Comparison of ENCODE assay signal across 20 cellular contexts in genomic region chr3:40911928-40912327, GRCh38.
DNase-seq lines count a peak whose midpoint lies in the region; ATAC-seq and TF ChIP-seq lines count a peak whose summit lies in the region.
"Had no signal": no experiment of that assay in that cellular context is flagged by ENCODE, and none has a peak within 500 bp of the region (broad histone marks: within the 10 kb centered on the region; RNA-seq: fewer than 3 reads in every experiment).

No MANE protein-coding gene starts in this region.

- H3K4me3 Mint-ChIP-seq in activated T-cell treated with anti-CD3 and anti-CD28 coated beads, Interleukin-2, amount 50 U/mL, for 24 hours = no peak overlapping the region
- no peak overlapping the region for H3K4me3 Mint-ChIP-seq in stimulated activated effector memory CD8-positive, alpha-beta T cell treated with anti-CD3 and anti-CD28 coated beads, Interleukin-12 subunit alpha, Interleukin-12 subunit beta, amount 100 ng/mL, for 72 hours
- H3K4me3 Mint-ChIP-seq: activated CD4-positive, alpha-beta T cell treated with anti-CD3 and anti-CD28 coated beads for 36 hours; CD14-positive monocyte; natural killer cell; T-helper 2 cell treated with Interferon-gamma antibody and Interleukin-4, amounts not matched to agents 5 μg/mL and 100 μg/mL, for 36 hours had no signal

- H3K9ac ChIP-seq in colonic mucosa (ENCODE audit: low read depth in 2 of 2, low read length in 2 of 2) = no peak overlapping the region

- intact Hi-C loops in colonic mucosa (cut with DNase I) = no loop called here

- H3K27ac Mint-ChIP-seq in activated T-cell treated with anti-CD3 and anti-CD28 coated beads, Interleukin-2, amount 50 U/mL, for 24 hours = no peak overlapping the region
- no peak overlapping the region for H3K27ac Mint-ChIP-seq in stimulated activated effector memory CD8-positive, alpha-beta T cell treated with anti-CD3 and anti-CD28 coated beads, Interleukin-12 subunit alpha, Interleukin-12 subunit beta, amount 100 ng/mL, for 72 hours
- H3K27ac Mint-ChIP-seq: activated CD4-positive, alpha-beta T cell treated with anti-CD3 and anti-CD28 coated beads for 36 hours; activated naive CD4-positive, alpha-beta T cell treated with anti-CD3 and anti-CD28 coated beads, Interleukin-2, amount 50 U/mL, for 72 hours; CD14-positive monocyte; natural killer cell; T-helper 2 cell treated with Interferon-gamma antibody and Interleukin-4, amounts not matched to agents 5 μg/mL and 100 μg/mL, for 36 hours had no signal

- H3K4me1 ChIP-seq in colonic mucosa = peaks cover 11% of the 10 kb centered on the region

- no peaks in the 10 kb centered on the region for H3K36me3 Mint-ChIP-seq in activated T-cell treated with anti-CD3 and anti-CD28 coated beads, Interleukin-2, amount 50 U/mL, for 24 hours (ENCODE audit: low read depth)
- no peaks in the 10 kb centered on the region for H3K36me3 Mint-ChIP-seq in stimulated activated effector memory CD8-positive, alpha-beta T cell treated with anti-CD3 and anti-CD28 coated beads, Interleukin-12 subunit alpha, Interleukin-12 subunit beta, amount 100 ng/mL, for 72 hours
- H3K36me3 Mint-ChIP-seq: activated naive CD4-positive, alpha-beta T cell treated with anti-CD3 and anti-CD28 coated beads, Interleukin-2, amount 50 U/mL, for 72 hours; CD14-positive monocyte; natural killer cell had no signal

- H3K4me1 Mint-ChIP-seq in activated T-cell treated with anti-CD3 and anti-CD28 coated beads, Interleukin-2, amount 50 U/mL, for 24 hours (ENCODE audit: low read depth) = no peaks in the 10 kb centered on the region
- H3K4me1 Mint-ChIP-seq in stimulated activated effector memory CD8-positive, alpha-beta T cell treated with anti-CD3 and anti-CD28 coated beads, Interleukin-12 subunit alpha, Interleukin-12 subunit beta, amount 100 ng/mL, for 72 hours = no peaks in the 10 kb centered on the region
- H3K4me1 Mint-ChIP-seq: activated CD4-positive, alpha-beta T cell treated with anti-CD3 and anti-CD28 coated beads for 36 hours; CD14-positive monocyte; natural killer cell had no signal

- H3K27ac ChIP-seq in 22Rv1 (peak overlapping the region; percentile 35; the same call in 1 of the 2 replicates), colonic mucosa (peak overlapping the region; percentile 55)
- H3K27ac ChIP-seq: brain microvascular endothelial cell, thoracic aorta had no signal

- H3K36me3 ChIP-seq in colonic mucosa = no peaks in the 10 kb centered on the region
- H3K36me3 ChIP-seq: brain microvascular endothelial cell, thoracic aorta had no signal

- DNase-seq in colonic mucosa = peak; percentile 55
- no peak for DNase-seq in activated T-cell treated with anti-CD3 and anti-CD28 coated beads, Interleukin-2, amount 50 U/mL, for 24 hours
- DNase-seq in stimulated activated effector memory CD8-positive, alpha-beta T cell treated with anti-CD3 and anti-CD28 coated beads, Interleukin-12 subunit alpha, Interleukin-12 subunit beta, amount 100 ng/mL, for 72 hours (ENCODE audit: low spot score in 2 of 2) = no peak
- no peak for DNase-seq in hippocampal formation (lab: John Stamatoyannopoulos, UW)
- DNase-seq in activated gamma-delta T cell (lab: John Stamatoyannopoulos, UW) = no peak
- DNase-seq: activated CD4-positive, alpha-beta T cell treated with anti-CD3 and anti-CD28 coated beads for 36 hours; activated CD8-positive, alpha-beta memory T cell treated with anti-CD3 and anti-CD28 coated beads, Interleukin-2, amount 50 U/mL, for 48 hours; brain microvascular endothelial cell; dorsolateral prefrontal cortex; natural killer cell; NCI-H1092; stimulated activated CD4-positive, alpha-beta T cell treated with anti-CD3 and anti-CD28 coated beads, Interleukin-1b, Interleukin-23, amount 100 ng/mL, for 48 hours had no signal

- no peak overlapping the region for H3K4me3 ChIP-seq in colonic mucosa
- H3K4me3 ChIP-seq: dorsolateral prefrontal cortex, thoracic aorta had no signal

- H3K9me3 Mint-ChIP-seq in activated T-cell treated with anti-CD3 and anti-CD28 coated beads, Interleukin-2, amount 50 U/mL, for 24 hours = no peaks in the 10 kb centered on the region
- no peaks in the 10 kb centered on the region for H3K9me3 Mint-ChIP-seq in stimulated activated effector memory CD8-positive, alpha-beta T cell treated with anti-CD3 and anti-CD28 coated beads, Interleukin-12 subunit alpha, Interleukin-12 subunit beta, amount 100 ng/mL, for 72 hours
- H3K9me3 Mint-ChIP-seq: activated naive CD4-positive, alpha-beta T cell treated with anti-CD3 and anti-CD28 coated beads, Interleukin-2, amount 50 U/mL, for 72 hours; natural killer cell; T-helper 2 cell treated with Interferon-gamma antibody and Interleukin-4, amounts not matched to agents 5 μg/mL and 100 μg/mL, for 36 hours had no signal

- no peak for TF ChIP-seq CTCF in 22Rv1 (IDR thresholded peaks at IDR 0.05)
- no peak for TF ChIP-seq CTCF in colonic mucosa (IDR thresholded peaks at IDR 0.05)

- no peaks in the 10 kb centered on the region for H3K27me3 Mint-ChIP-seq in activated T-cell treated with anti-CD3 and anti-CD28 coated beads, Interleukin-2, amount 50 U/mL, for 24 hours

- H3K27me3 ChIP-seq in colonic mucosa = no peaks in the 10 kb centered on the region
- H3K27me3 ChIP-seq: brain microvascular endothelial cell, dorsolateral prefrontal cortex had no signal

- H3K9me3 ChIP-seq in colonic mucosa = no peaks in the 10 kb centered on the region
- H3K9me3 ChIP-seq: thoracic aorta had no signal

- peak; percentile 59 for ATAC-seq in GM19397 (IDR thresholded peaks at IDR 0.05; ENCODE audit: unreplicated experiment)
- ATAC-seq in HG03097 (IDR thresholded peaks at IDR 0.05; ENCODE audit: low FRiP score, unreplicated experiment) = peak; percentile 79
- no peak for ATAC-seq in stimulated activated effector memory CD8-positive, alpha-beta T cell treated with anti-CD3 and anti-CD28 coated beads, Interleukin-12 subunit alpha, Interleukin-12 subunit beta, amount 100 ng/mL, for 72 hours
- ATAC-seq: activated CD4-positive, alpha-beta T cell treated with anti-CD3 and anti-CD28 coated beads for 36 hours; activated naive CD4-positive, alpha-beta T cell treated with anti-CD3 and anti-CD28 coated beads, Interleukin-2, amount 50 U/mL, for 72 hours; natural killer cell; Right ventricle myocardium inferior had no signal
